ENCODE assay signal across 8 cellular contexts in the genomic region with DNA sequence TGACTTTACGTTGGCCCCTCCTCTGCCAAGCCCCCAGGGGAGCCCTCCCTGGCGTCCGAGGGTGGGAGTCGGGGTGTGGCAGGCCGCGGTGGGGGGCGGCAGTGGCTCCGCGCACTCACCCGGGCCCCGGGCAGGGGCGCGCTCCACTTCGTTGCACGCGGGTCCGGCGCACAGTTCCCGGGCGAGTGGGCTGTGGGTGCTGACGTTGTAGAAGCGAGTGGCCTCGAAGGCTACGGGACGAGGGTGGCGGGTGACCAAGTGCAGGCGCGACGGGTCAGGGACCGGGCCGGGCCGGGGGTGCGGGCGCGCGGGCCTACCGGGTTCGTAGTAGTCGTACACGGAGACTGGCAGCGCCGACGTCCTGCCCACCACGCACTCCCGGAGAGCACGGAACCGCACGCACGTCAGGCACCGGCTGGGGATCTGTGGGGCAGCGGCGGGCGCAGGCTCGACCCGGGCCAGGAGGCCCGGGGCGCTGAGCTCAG. TPM values are rescaled to one million over a fixed set of nuclear protein-coding genes. Genes with fewer than 3 reads are reported as not detected.
A peak's percentile ranks its signal among the peaks of the same experiment; 100 is the strongest.
DNase-seq lines count a peak whose midpoint lies in the region; ATAC-seq and TF ChIP-seq lines count a peak whose summit lies in the region.

No MANE protein-coding gene starts in this region.

- peak; percentile 36 for DNase-seq in AG10803 (ENCODE audit: low read depth)
- DNase-seq in SK-N-SH = no peak
- peak; percentile 50 for DNase-seq in fibroblast of villous mesenchyme (ENCODE audit: low read depth)
- no peak for DNase-seq in ovary
- no peak for DNase-seq in WERI-Rb-1
- no peak for DNase-seq in NCI-H69 (lab: John Stamatoyannopoulos, UW)
- DNase-seq in Kasumi-1 (lab: John Stamatoyannopoulos, UW) = no peak

- CTCF ChIA-PET in SK-N-SH (lab: Yijun Ruan, JAX) = no interaction called here

- H3K4me1 ChIP-seq in SK-N-SH (ENCODE audit: control insufficient read depth in 1 of 2, insufficient read depth in 2 of 2, low read depth in 1 of 2, low read length in 1 of 2) (peaks cover 0 to 4% of the 10 kb centered on the region in 2 experiments; a peak in 1 of 4 replicates), ovary (ENCODE audit: insufficient read depth) (no peaks in the 10 kb centered on the region)

- H3K9me3 ChIP-seq in SK-N-SH (no peaks in the 10 kb centered on the region), ovary (no peaks in the 10 kb centered on the region), WERI-Rb-1 (ENCODE audit: severe bottlenecking) (no peaks in the 10 kb centered on the region)

- peak overlapping the region; percentile 97 for H2AFZ ChIP-seq in SK-N-SH (ENCODE audit: low read depth)

- no peak overlapping the region for H3K27ac ChIP-seq in SK-N-SH (ENCODE audit: low read depth in 2 of 2, low read length in 1 of 2)
- H3K27ac ChIP-seq in ovary = peak overlapping the region; percentile 54 to 94
- no peak overlapping the region for H3K27ac ChIP-seq in WERI-Rb-1

- H3K9me2 ChIP-seq in SK-N-SH = no peaks in the 10 kb centered on the region

- H3F3A ChIP-seq in SK-N-SH (replicated peaks; ENCODE audit: insufficient read depth) = no peaks in the 10 kb centered on the region

- peak overlapping the region; percentile 65 for H3K4me3 ChIP-seq in AG10803 (ENCODE audit: low read length)
- peak overlapping the region; percentile 60 to 70 for H3K4me3 ChIP-seq in SK-N-SH (ENCODE audit: low read depth in 2 of 2, low read length in 1 of 2)
- H3K4me3 ChIP-seq in fibroblast of villous mesenchyme (ENCODE audit: low read depth, low read length) = peak overlapping the region; percentile 66
- peak overlapping the region; percentile 49 for H3K4me3 ChIP-seq in ovary
- H3K4me3 ChIP-seq in WERI-Rb-1 (ENCODE audit: low read depth, low read length) = no peak overlapping the region

- H3K27me3 ChIP-seq in SK-N-SH (ENCODE audit: insufficient read depth) (0 out of 2 replicates have a peak, but pooled peaks cover 2% of the 10 kb centered on the region), ovary (no peaks in the 10 kb centered on the region), WERI-Rb-1 (ENCODE audit: insufficient read depth, low read depth, severe bottlenecking) (no peaks in the 10 kb centered on the region)

- H3K79me2 ChIP-seq in SK-N-SH (ENCODE audit: insufficient read depth) = no peaks in the 10 kb centered on the region

- peak; percentile 18 for ATAC-seq in GM21717 (IDR thresholded peaks at IDR 0.05; ENCODE audit: unreplicated experiment)

- H3K36me3 ChIP-seq in SK-N-SH (replicated peaks in 1 of 2; ENCODE audit: control insufficient read depth in 1 of 2, insufficient read depth in 2 of 2, low read length in 1 of 2) = no peaks in the 10 kb centered on the region
- H3K36me3 ChIP-seq in ovary = no peaks in the 10 kb centered on the region
- H3K36me3 ChIP-seq in WERI-Rb-1 = no peaks in the 10 kb centered on the region

- POLR2A ChIA-PET in SK-N-SH (lab: Yijun Ruan, JAX) = no interaction called here

- no peak for TF ChIP-seq RAD21 in SK-N-SH (IDR thresholded peaks at IDR 0.05; ENCODE audit: low read length)

- peak; percentile 48 for TF ChIP-seq POLR2A in ovary (IDR thresholded peaks at IDR 0.05)

- TF ChIP-seq CTCF in AG10803 (conservative IDR thresholded peaks at IDR 0.05; ENCODE audit: low read length) (no peak), SK-N-SH (IDR thresholded peaks at IDR 0.05) (no peak), fibroblast of villous mesenchyme (IDR thresholded peaks at IDR 0.05; ENCODE audit: insufficient read depth, low read depth, low read length) (no peak), ovary (IDR thresholded peaks at IDR 0.05) (no peak), WERI-Rb-1 (IDR thresholded peaks at IDR 0.05; ENCODE audit: low read depth, low read length) (no peak)

- WGBS in SK-N-SH (ENCODE audit: low lambda C conversion rate) = 7% methylated on average over 8 of the region's 57 CpGs
- 5 to 9% (median 6%) methylated on average over 40 to 57 of the region's 57 CpGs for WGBS in ovary, 3 donors

- TF ChIP-seq EP300 in SK-N-SH (IDR thresholded peaks at IDR 0.05; ENCODE audit: borderline replicate concordance in 1 of 2, low read depth in 1 of 2, low read length in 1 of 2) = no peak
- TF ChIP-seq EP300 in ovary (IDR thresholded peaks at IDR 0.05) = no peak

- peak overlapping the region; percentile 95 for H3K4me2 ChIP-seq in SK-N-SH

- intact Hi-C loops in ovary (cut with DNase I) = no loop called here

- peak overlapping the region; percentile 52; the same call in 1 of the 2 replicates for H3K9ac ChIP-seq in SK-N-SH

- H4K20me1 ChIP-seq in SK-N-SH (ENCODE audit: insufficient read depth) = no peaks in the 10 kb centered on the region

TF ChIP-seq in SK-N-SH, 30 proteins besides CTCF, POLR2A, EP300 and RAD21:
- TF ChIP-seq, protein P1, sequence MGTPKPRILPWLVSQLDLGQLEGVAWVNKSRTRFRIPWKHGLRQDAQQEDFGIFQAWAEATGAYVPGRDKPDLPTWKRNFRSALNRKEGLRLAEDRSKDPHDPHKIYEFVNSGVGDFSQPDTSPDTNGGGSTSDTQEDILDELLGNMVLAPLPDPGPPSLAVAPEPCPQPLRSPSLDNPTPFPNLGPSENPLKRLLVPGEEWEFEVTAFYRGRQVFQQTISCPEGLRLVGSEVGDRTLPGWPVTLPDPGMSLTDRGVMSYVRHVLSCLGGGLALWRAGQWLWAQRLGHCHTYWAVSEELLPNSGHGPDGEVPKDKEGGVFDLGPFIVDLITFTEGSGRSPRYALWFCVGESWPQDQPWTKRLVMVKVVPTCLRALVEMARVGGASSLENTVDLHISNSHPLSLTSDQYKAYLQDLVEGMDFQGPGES (IDR thresholded peaks at IDR 0.05; ENCODE audit: low read depth, low read length) = no peak
- TF ChIP-seq, protein P2, sequence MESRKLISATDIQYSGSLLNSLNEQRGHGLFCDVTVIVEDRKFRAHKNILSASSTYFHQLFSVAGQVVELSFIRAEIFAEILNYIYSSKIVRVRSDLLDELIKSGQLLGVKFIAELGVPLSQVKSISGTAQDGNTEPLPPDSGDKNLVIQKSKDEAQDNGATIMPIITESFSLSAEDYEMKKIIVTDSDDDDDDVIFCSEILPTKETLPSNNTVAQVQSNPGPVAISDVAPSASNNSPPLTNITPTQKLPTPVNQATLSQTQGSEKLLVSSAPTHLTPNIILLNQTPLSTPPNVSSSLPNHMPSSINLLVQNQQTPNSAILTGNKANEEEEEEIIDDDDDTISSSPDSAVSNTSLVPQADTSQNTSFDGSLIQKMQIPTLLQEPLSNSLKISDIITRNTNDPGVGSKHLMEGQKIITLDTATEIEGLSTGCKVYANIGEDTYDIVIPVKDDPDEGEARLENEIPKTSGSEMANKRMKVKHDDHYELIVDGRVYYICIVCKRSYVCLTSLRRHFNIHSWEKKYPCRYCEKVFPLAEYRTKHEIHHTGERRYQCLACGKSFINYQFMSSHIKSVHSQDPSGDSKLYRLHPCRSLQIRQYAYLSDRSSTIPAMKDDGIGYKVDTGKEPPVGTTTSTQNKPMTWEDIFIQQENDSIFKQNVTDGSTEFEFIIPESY (IDR thresholded peaks at IDR 0.05; ENCODE audit: borderline replicate concordance, low read depth) = no peak
- TF ChIP-seq TAF1 (IDR thresholded peaks at IDR 0.05; ENCODE audit: borderline replicate concordance, low read depth, low read length) (no peak), RXRA (IDR thresholded peaks at IDR 0.05; ENCODE audit: borderline replicate concordance, low read depth) (no peak), SMC3 (IDR thresholded peaks at IDR 0.05; ENCODE audit: low read depth, low read length) (no peak), RCOR1 (IDR thresholded peaks at IDR 0.05; ENCODE audit: low read length) (no peak), TEAD4 (IDR thresholded peaks at IDR 0.05; ENCODE audit: borderline replicate concordance, insufficient read depth) (no peak), GABPA (IDR thresholded peaks at IDR 0.05; ENCODE audit: low read depth) (no peak), YY1 (IDR thresholded peaks at IDR 0.05; ENCODE audit: low read depth) (no peak)
- TF ChIP-seq, protein P3, sequence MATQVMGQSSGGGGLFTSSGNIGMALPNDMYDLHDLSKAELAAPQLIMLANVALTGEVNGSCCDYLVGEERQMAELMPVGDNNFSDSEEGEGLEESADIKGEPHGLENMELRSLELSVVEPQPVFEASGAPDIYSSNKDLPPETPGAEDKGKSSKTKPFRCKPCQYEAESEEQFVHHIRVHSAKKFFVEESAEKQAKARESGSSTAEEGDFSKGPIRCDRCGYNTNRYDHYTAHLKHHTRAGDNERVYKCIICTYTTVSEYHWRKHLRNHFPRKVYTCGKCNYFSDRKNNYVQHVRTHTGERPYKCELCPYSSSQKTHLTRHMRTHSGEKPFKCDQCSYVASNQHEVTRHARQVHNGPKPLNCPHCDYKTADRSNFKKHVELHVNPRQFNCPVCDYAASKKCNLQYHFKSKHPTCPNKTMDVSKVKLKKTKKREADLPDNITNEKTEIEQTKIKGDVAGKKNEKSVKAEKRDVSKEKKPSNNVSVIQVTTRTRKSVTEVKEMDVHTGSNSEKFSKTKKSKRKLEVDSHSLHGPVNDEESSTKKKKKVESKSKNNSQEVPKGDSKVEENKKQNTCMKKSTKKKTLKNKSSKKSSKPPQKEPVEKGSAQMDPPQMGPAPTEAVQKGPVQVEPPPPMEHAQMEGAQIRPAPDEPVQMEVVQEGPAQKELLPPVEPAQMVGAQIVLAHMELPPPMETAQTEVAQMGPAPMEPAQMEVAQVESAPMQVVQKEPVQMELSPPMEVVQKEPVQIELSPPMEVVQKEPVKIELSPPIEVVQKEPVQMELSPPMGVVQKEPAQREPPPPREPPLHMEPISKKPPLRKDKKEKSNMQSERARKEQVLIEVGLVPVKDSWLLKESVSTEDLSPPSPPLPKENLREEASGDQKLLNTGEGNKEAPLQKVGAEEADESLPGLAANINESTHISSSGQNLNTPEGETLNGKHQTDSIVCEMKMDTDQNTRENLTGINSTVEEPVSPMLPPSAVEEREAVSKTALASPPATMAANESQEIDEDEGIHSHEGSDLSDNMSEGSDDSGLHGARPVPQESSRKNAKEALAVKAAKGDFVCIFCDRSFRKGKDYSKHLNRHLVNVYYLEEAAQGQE (IDR thresholded peaks at IDR 0.05; ENCODE audit: low read depth, low read length) = no peak

RNA-seq across cellular contexts. Expression of a gene that starts 8.8 kb away (rescaled TPM):
- polyA plus RNA-seq in SK-N-SH (2012; rRNA removed) (not detected in 2 replicates), ovary (1 to 10 TPM in 1 of 2 donors, under 1 TPM in 1; 0.40 to 2.2 TPM)
- under 0.01 and 0.01 TPM in 2 replicates for polyA plus RNA-seq in SK-N-SH (2012; cell fraction: cytosol; rRNA removed)
- polyA plus RNA-seq in SK-N-SH (2012; cell fraction: nucleus; rRNA removed) = not detected in 2 replicates
- total RNA-seq in fibroblast of villous mesenchyme (0.43 and 0.64 TPM in 2 replicates), ovary (1 to 10 TPM in 3 of 7 donors, under 1 TPM in 4; 0.08 to 5.4 (median 0.92) TPM)

Comparison
In these comparisons a context has a peak if more than half of its experiments do, and no peak if none do; other contexts are left out.
1. DNase-seq: peak in AG10803 (single experiment) and fibroblast of villous mesenchyme (single experiment); none in SK-N-SH (single experiment), ovary (0 of 5), WERI-Rb-1 (single experiment), NCI-H69 (single experiment) and Kasumi-1 (0 of 2).
2. H3K27ac ChIP-seq: peak in ovary (2 of 2); none in SK-N-SH (0 of 2) and WERI-Rb-1 (single experiment).